ENCODE assay signal across 1 cellular context in genomic region chr2:160303527-160303926, GRCh38.
TF ChIP-seq lines count a peak whose summit lies in the region.

No MANE protein-coding gene starts in this region.

TF ChIP-seq in IMR-90, 13 proteins besides CTCF, POLR2A, EP300 and RAD21:
- TF ChIP-seq BHLHE40 (IDR thresholded peaks at IDR 0.05; ENCODE audit: low read depth, low read length) (no peak), MAFK (IDR thresholded peaks at IDR 0.05; ENCODE audit: low read depth, low read length) (no peak), SMC3 (IDR thresholded peaks at IDR 0.05; ENCODE audit: low read depth, low read length) (no peak), ELK1 (IDR thresholded peaks at IDR 0.05; ENCODE audit: borderline replicate concordance, low read depth, low read length) (no peak)
